ENCODE assay signal across 10 cellular contexts in the genomic region with DNA sequence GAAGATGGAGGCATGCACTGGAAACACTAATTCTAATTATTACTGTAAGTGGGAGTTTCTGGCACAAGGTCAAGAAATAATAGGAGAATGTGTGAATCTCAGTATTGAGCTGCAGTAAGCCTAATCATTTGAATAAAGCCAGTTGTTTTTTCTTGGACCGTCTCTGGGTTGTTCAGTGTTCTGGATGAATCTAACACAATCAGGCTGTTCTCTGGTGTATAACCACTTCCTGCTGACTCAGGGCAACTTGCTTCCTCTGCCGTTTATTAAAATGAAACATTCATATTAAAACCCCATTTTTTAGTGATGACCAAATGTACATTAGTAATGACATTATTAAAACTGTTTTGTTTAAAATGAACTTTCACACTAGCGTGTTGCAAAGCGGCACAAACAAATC.
DNase-seq lines count a peak whose midpoint lies in the region; ATAC-seq lines count a peak whose summit lies in the region.
"Had no signal": no experiment of that assay in that cellular context is flagged by ENCODE, and none has a peak within 500 bp of the region (broad histone marks: within the 10 kb centered on the region; RNA-seq: fewer than 3 reads in every experiment).

No MANE protein-coding gene starts in this region.

- H3K4me1 ChIP-seq in BLaER1, result peaks cover 18% of the 10 kb centered on the region

- no peaks in the 10 kb centered on the region for H3K9me3 Mint-ChIP-seq in stimulated activated effector memory CD8-positive, alpha-beta T cell treated with anti-CD3 and anti-CD28 coated beads, Interleukin-12 subunit alpha, Interleukin-12 subunit beta, amount 100 ng/mL, for 72 hours
- H3K9me3 Mint-ChIP-seq: dendritic cell treated with granulocyte-macrophage colony-stimulating factor and Interleukin-4, amounts not matched to agents 40 ng/mL and 50 ng/mL, for 4 days had no signal

- DNase-seq in NCI-H1694 treated with DMSO at 0.1 percent for 48 hours (lab: John Stamatoyannopoulos, UW) (peak; percentile 17), SHP77 treated with DMSO at 0.1 percent for 48 hours (lab: John Stamatoyannopoulos, UW) (no peak), LoVo (ENCODE audit: low spot score) (no peak), NCI-H146 (lab: John Stamatoyannopoulos, UW) (no peak)
- DNase-seq in stimulated activated effector memory CD8-positive, alpha-beta T cell treated with anti-CD3 and anti-CD28 coated beads, Interleukin-12 subunit alpha, Interleukin-12 subunit beta, amount 100 ng/mL, for 72 hours (ENCODE audit: low spot score in 2 of 2), result no peak

- ATAC-seq in GM21381 (IDR thresholded peaks at IDR 0.05; ENCODE audit: unreplicated experiment) (peak; percentile 68), esophagus mucosa (peak; percentile 35)
- ATAC-seq in stimulated activated effector memory CD8-positive, alpha-beta T cell treated with anti-CD3 and anti-CD28 coated beads, Interleukin-12 subunit alpha, Interleukin-12 subunit beta, amount 100 ng/mL, for 72 hours, result peak; percentile 97

- H3K27ac Mint-ChIP-seq in stimulated activated effector memory CD8-positive, alpha-beta T cell treated with anti-CD3 and anti-CD28 coated beads, Interleukin-12 subunit alpha, Interleukin-12 subunit beta, amount 100 ng/mL, for 72 hours, result peak overlapping the region; percentile 89
- H3K27ac Mint-ChIP-seq: dendritic cell treated with granulocyte-macrophage colony-stimulating factor and Interleukin-4, amounts not matched to agents 40 ng/mL and 50 ng/mL, for 4 days had no signal

- H3K4me3 ChIP-seq in BLaER1, result no peak overlapping the region

- no peaks in the 10 kb centered on the region for H3K27me3 ChIP-seq in BLaER1

- H3K9ac ChIP-seq in BLaER1, result no peak overlapping the region

- H4K20me1 ChIP-seq in BLaER1, result no peaks in the 10 kb centered on the region

- peak overlapping the region; percentile 53 for H3K4me3 Mint-ChIP-seq in stimulated activated effector memory CD8-positive, alpha-beta T cell treated with anti-CD3 and anti-CD28 coated beads, Interleukin-12 subunit alpha, Interleukin-12 subunit beta, amount 100 ng/mL, for 72 hours
- H3K4me3 Mint-ChIP-seq: dendritic cell treated with granulocyte-macrophage colony-stimulating factor and Interleukin-4, amounts not matched to agents 40 ng/mL and 50 ng/mL, for 4 days had no signal

- no peaks in the 10 kb centered on the region for H3K9me3 ChIP-seq in BLaER1

- H3K36me3 ChIP-seq in BLaER1, result no peaks in the 10 kb centered on the region

- H3K27ac ChIP-seq in BLaER1, result peak overlapping the region; percentile 3
- H3K27ac ChIP-seq: HL-60 had no signal

- H3K4me2 ChIP-seq in BLaER1, result peak overlapping the region; percentile 60

- no peaks in the 10 kb centered on the region for H3K36me3 Mint-ChIP-seq in stimulated activated effector memory CD8-positive, alpha-beta T cell treated with anti-CD3 and anti-CD28 coated beads, Interleukin-12 subunit alpha, Interleukin-12 subunit beta, amount 100 ng/mL, for 72 hours

- H3K4me1 Mint-ChIP-seq in stimulated activated effector memory CD8-positive, alpha-beta T cell treated with anti-CD3 and anti-CD28 coated beads, Interleukin-12 subunit alpha, Interleukin-12 subunit beta, amount 100 ng/mL, for 72 hours, result peaks cover 29% of the 10 kb centered on the region

Comparison
In these comparisons a context has a peak if more than half of its experiments do, and no peak if none do; other contexts are left out.
1. ATAC-seq: peak in every context shown above with its lines; median percentile 97 in stimulated activated effector memory CD8-positive, alpha-beta T cell treated with anti-CD3 and anti-CD28 coated beads, Interleukin-12 subunit alpha, Interleukin-12 subunit beta, amount 100 ng/mL, for 72 hours; 68 in GM21381; 35 in esophagus mucosa.